ENCODE assay signal across 20 cellular contexts in genomic region chr18:40708726-40709125, GRCh38.
"Had no signal": no experiment of that assay in that cellular context is flagged by ENCODE, and none has a peak within 500 bp of the region (broad histone marks: within the 10 kb centered on the region; RNA-seq: fewer than 3 reads in every experiment).

No MANE protein-coding gene starts in this region.

- H3K27me3 ChIP-seq: left lung, sigmoid colon, stomach, testis, upper lobe of left lung had no signal

- H3K27me3 Mint-ChIP-seq: activated naive CD4-positive, alpha-beta T cell treated with anti-CD3 and anti-CD28 coated beads, Interleukin-2, amount 10 ng/mL, durations not matched to agents 7 days and 5 days; activated naive CD8-positive, alpha-beta T cell treated with anti-CD3 and anti-CD28 coated beads, Interleukin-2, amount 50 U/mL, for 24 hours had no signal

- H3K27ac ChIP-seq: left lung, sigmoid colon, stomach, testis, upper lobe of left lung had no signal

- H3K36me3 ChIP-seq: left lung, sigmoid colon, stomach, upper lobe of left lung had no signal

- H3K4me1 ChIP-seq: left lung, sigmoid colon, stomach, testis, upper lobe of left lung had no signal

- H3K9me3 ChIP-seq: left lung, sigmoid colon, stomach, testis, upper lobe of left lung had no signal

- H3K36me3 Mint-ChIP-seq: activated naive CD4-positive, alpha-beta T cell treated with anti-CD3 and anti-CD28 coated beads, Interleukin-2, amount 10 ng/mL, durations not matched to agents 7 days and 5 days; stimulated activated effector memory CD8-positive, alpha-beta T cell treated with anti-CD3 and anti-CD28 coated beads, Interleukin-12 subunit alpha, Interleukin-12 subunit beta, amount 100 ng/mL, for 72 hours had no signal

- H3K27ac Mint-ChIP-seq: activated naive CD4-positive, alpha-beta T cell treated with anti-CD3 and anti-CD28 coated beads, Interleukin-2, amount 10 ng/mL, durations not matched to agents 7 days and 5 days; activated naive CD8-positive, alpha-beta T cell treated with anti-CD3 and anti-CD28 coated beads, Interleukin-2, amount 50 U/mL, for 24 hours; stimulated activated effector memory CD8-positive, alpha-beta T cell treated with anti-CD3 and anti-CD28 coated beads, Interleukin-12 subunit alpha, Interleukin-12 subunit beta, amount 100 ng/mL, for 72 hours had no signal

- ATAC-seq: activated naive CD8-positive, alpha-beta T cell treated with anti-CD3 and anti-CD28 coated beads, Interleukin-2, amount 50 U/mL, for 24 hours; left lung; stimulated activated effector memory CD8-positive, alpha-beta T cell treated with anti-CD3 and anti-CD28 coated beads, Interleukin-12 subunit alpha, Interleukin-12 subunit beta, amount 100 ng/mL, for 72 hours had no signal

- DNase-seq: activated CD4-positive, CD25-positive, alpha-beta regulatory T cell treated with anti-CD3 and anti-CD28 coated beads, Interleukin-2, amount 50 U/mL, for 72 hours; activated CD8-positive, alpha-beta memory T cell treated with anti-CD3 and anti-CD28 coated beads for 24 hours; activated CD8-positive, alpha-beta memory T cell treated with anti-CD3 and anti-CD28 coated beads, Interleukin-2, amount 50 U/mL, for 48 hours; activated effector memory CD4-positive, alpha-beta T cell treated with Interleukin-2 at 50 U/mL for 16 hours; activated naive CD4-positive, alpha-beta T cell treated with anti-CD3 and anti-CD28 coated beads, Interleukin-2, amount 10 ng/mL, durations not matched to agents 7 days and 5 days; activated naive CD8-positive, alpha-beta T cell treated with anti-CD3 and anti-CD28 coated beads, Interleukin-2, amount 50 U/mL, for 24 hours; activated T-cell treated with anti-CD3 and anti-CD28 coated beads, Interleukin-2, amount 50 U/mL, for 48 hours; aorta; erythroblast; hypothalamus; left lung; occipital lobe; posterior cingulate gyrus; sigmoid colon; stimulated activated CD4-positive, alpha-beta T cell treated with anti-CD3 and anti-CD28 coated beads, Interleukin-4, amount 100 ng/mL, for 24 hours; stomach; T1000; testis; upper lobe of left lung had no signal

- H3K4me1 Mint-ChIP-seq: activated naive CD4-positive, alpha-beta T cell treated with anti-CD3 and anti-CD28 coated beads, Interleukin-2, amount 10 ng/mL, durations not matched to agents 7 days and 5 days; activated naive CD8-positive, alpha-beta T cell treated with anti-CD3 and anti-CD28 coated beads, Interleukin-2, amount 50 U/mL, for 24 hours; stimulated activated effector memory CD8-positive, alpha-beta T cell treated with anti-CD3 and anti-CD28 coated beads, Interleukin-12 subunit alpha, Interleukin-12 subunit beta, amount 100 ng/mL, for 72 hours had no signal

- H3K4me3 Mint-ChIP-seq: activated naive CD4-positive, alpha-beta T cell treated with anti-CD3 and anti-CD28 coated beads, Interleukin-2, amount 10 ng/mL, durations not matched to agents 7 days and 5 days; activated naive CD8-positive, alpha-beta T cell treated with anti-CD3 and anti-CD28 coated beads, Interleukin-2, amount 50 U/mL, for 24 hours; stimulated activated effector memory CD8-positive, alpha-beta T cell treated with anti-CD3 and anti-CD28 coated beads, Interleukin-12 subunit alpha, Interleukin-12 subunit beta, amount 100 ng/mL, for 72 hours had no signal

- H3K4me3 ChIP-seq: left lung, sigmoid colon, stomach, testis, upper lobe of left lung had no signal
